ENCODE assay signal across 11 cellular contexts in the genomic region with DNA sequence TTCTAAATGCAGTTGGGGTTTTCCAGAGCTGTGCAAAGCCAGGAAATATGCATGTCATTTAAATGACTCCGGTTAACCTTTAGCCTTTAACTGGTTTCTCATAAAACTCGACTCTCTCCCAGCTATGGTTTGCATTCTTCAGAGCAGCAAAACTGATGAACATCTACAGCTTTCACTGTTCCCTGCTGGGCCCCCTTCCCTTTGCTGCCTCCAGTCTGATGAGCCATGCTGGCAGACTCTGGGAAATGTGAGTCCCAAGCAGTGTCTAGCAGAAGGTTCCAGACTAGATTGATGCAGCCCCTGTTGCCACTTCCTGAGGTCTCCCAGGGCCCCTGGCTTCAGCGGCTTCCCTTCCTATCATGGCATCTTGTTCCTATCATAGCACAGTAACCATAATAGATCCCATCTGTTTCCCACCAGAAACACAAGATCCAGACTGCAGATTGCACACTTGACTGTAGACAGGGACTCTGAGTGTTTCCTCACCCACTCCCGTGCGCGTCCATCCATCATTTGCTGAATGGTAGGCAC.
DNase-seq lines count a peak whose midpoint lies in the region; ATAC-seq and TF ChIP-seq lines count a peak whose summit lies in the region.
"Had no signal": no experiment of that assay in that cellular context is flagged by ENCODE, and none has a peak within 500 bp of the region (broad histone marks: within the 10 kb centered on the region; RNA-seq: fewer than 3 reads in every experiment).

No MANE protein-coding gene starts in this region.

- H2BK20ac ChIP-seq in H9 (ENCODE audit: low read depth, low read length, poor library complexity, severe bottlenecking), result no peak overlapping the region

- no peak overlapping the region for H3K4me2 ChIP-seq in H9 (ENCODE audit: insufficient read depth, insufficient read length, low read length)

- H4K91ac ChIP-seq in H9 (ENCODE audit: insufficient read length, low read depth, low read length), result no peak overlapping the region

- no peak overlapping the region for H4K5ac ChIP-seq in H9 (ENCODE audit: insufficient read length, low read depth, low read length)

- DNase-seq in GM03348 (ENCODE audit: low spot score), result peak; percentile 78
- DNase-seq in NCI-H526 treated with DMSO at 0.1 percent for 48 hours (lab: John Stamatoyannopoulos, UW), result peak; percentile 69
- peak; percentile 67 for DNase-seq in dedifferentiated amniotic fluid mesenchymal stem cell (ENCODE audit: extremely low spot score)
- peak; percentile 68 for DNase-seq in sigmoid colon
- DNase-seq in H9, result no peak
- no peak for DNase-seq in omental fat pad (ENCODE audit: low spot score)
- no peak for DNase-seq in SKM-1 (lab: John Stamatoyannopoulos, UW; ENCODE audit: unreplicated experiment)
- DNase-seq: H7, right lobe of liver had no signal

- H4K8ac ChIP-seq in H9 (replicated peaks; ENCODE audit: insufficient read length, low read depth, low read length), result no peak overlapping the region

- no peak overlapping the region for H2BK5ac ChIP-seq in H9 (ENCODE audit: insufficient read length, low read length)

- TF ChIP-seq EP300 in sigmoid colon (IDR thresholded peaks at IDR 0.05), result no peak

- no peaks in the 10 kb centered on the region for H3K27me3 ChIP-seq in sigmoid colon
- no peaks in the 10 kb centered on the region for H3K27me3 ChIP-seq in H9 (ENCODE audit: insufficient read depth, low read length)
- H3K27me3 ChIP-seq: right lobe of liver had no signal

- H3K4me1 Mint-ChIP-seq in H9, result peaks cover 7 to 12% of the 10 kb centered on the region in 2 experiments; a peak in 2 of 4 replicates
- H3K4me1 Mint-ChIP-seq: central memory CD8-positive, alpha-beta T cell had no signal

- H2AFZ ChIP-seq in H9 (ENCODE audit: low read length), result no peak overlapping the region

- no peaks in the 10 kb centered on the region for H3K27me3 Mint-ChIP-seq in H9 (ENCODE audit: low read depth)
- H3K27me3 Mint-ChIP-seq: central memory CD8-positive, alpha-beta T cell had no signal

- H3K27ac Mint-ChIP-seq in H9, result no peak overlapping the region; a peak in 1 of 7 replicates

- no peak for ATAC-seq in GM18870 (IDR thresholded peaks at IDR 0.05; ENCODE audit: unreplicated experiment)
- no peak for ATAC-seq in omental fat pad (ENCODE audit: low FRiP score)

- H3K18ac ChIP-seq in H9 (ENCODE audit: insufficient read length, low read depth, low read length), result no peak overlapping the region

- TF ChIP-seq POLR2A in sigmoid colon (IDR thresholded peaks at IDR 0.05), result no peak

- no peaks in the 10 kb centered on the region for H3K23me2 ChIP-seq in H9 (ENCODE audit: insufficient read length, low read depth, low read length, poor library complexity, severe bottlenecking)

- intact Hi-C loops in sigmoid colon (cut with DNase I), result loop anchor here (2.0 to 5.0 kb wide), 3 partner anchors 53 to 178 kb away; a partner anchor contains a TSS

- H3K36me3 ChIP-seq in sigmoid colon, result no peaks in the 10 kb centered on the region
- H3K36me3 ChIP-seq: right lobe of liver had no signal

- no peaks in the 10 kb centered on the region for H3K9me3 Mint-ChIP-seq in H9
- H3K9me3 Mint-ChIP-seq: central memory CD8-positive, alpha-beta T cell had no signal

- H3K4me3 ChIP-seq in sigmoid colon, result no peak overlapping the region
- H3K4me3 ChIP-seq: right lobe of liver had no signal

- no peak overlapping the region for H2BK12ac ChIP-seq in H9 (ENCODE audit: insufficient read length, low read depth, low read length)

- H3K4me1 ChIP-seq in sigmoid colon (peaks cover 0 to 74% (median 68%) of the 10 kb centered on the region in 4 donors), H9 (ENCODE audit: insufficient read depth, low read length) (no peaks in the 10 kb centered on the region; the same call in 1 of the 2 replicates)
- H3K4me1 ChIP-seq: right lobe of liver had no signal

- H3K9me3 ChIP-seq in sigmoid colon (no peaks in the 10 kb centered on the region), H9 (ENCODE audit: control insufficient read depth, low read depth, low read length) (no peaks in the 10 kb centered on the region)
- H3K9me3 ChIP-seq: right lobe of liver had no signal

- H3K4ac ChIP-seq in H9 (ENCODE audit: low read depth, low read length), result no peak overlapping the region

- H3T11ph ChIP-seq in H9 (ENCODE audit: low read length), result no peak overlapping the region

- no peak overlapping the region for H3K4me3 Mint-ChIP-seq in H9
- H3K4me3 Mint-ChIP-seq: central memory CD8-positive, alpha-beta T cell had no signal

- no peak overlapping the region for H2BK120ac ChIP-seq in H9 (ENCODE audit: low read depth, low read length, poor library complexity, severe bottlenecking)

- no peaks in the 10 kb centered on the region for H3K79me2 ChIP-seq in H9 (ENCODE audit: insufficient read depth, low read length)

- WGBS in sigmoid colon, 2 donors, result 48 to 51% methylated on average over 6 of the region's 6 CpGs
- no CpG with 5 or more reads among the region's 6 CpGs for WGBS in H9 (ENCODE audit: extremely low coverage, insufficient read length, low lambda C conversion rate)

- no peak overlapping the region for H2AK5ac ChIP-seq in H9 (ENCODE audit: insufficient read length, low read length)

- no peak overlapping the region for H2BK15ac ChIP-seq in H9 (ENCODE audit: low read depth, low read length)

- no peak overlapping the region for H3K14ac ChIP-seq in H9 (ENCODE audit: insufficient read depth, low read length)

- no peak for TF ChIP-seq CTCF in sigmoid colon (IDR thresholded peaks at IDR 0.05)
- TF ChIP-seq CTCF in H9 (conservative IDR thresholded peaks at IDR 0.05), result no peak
- no peak for TF ChIP-seq CTCF in omental fat pad (IDR thresholded peaks at IDR 0.05)

- H4K20me1 ChIP-seq in H9 (ENCODE audit: control insufficient read depth, insufficient read depth, insufficient read length), result no peaks in the 10 kb centered on the region

- H3K79me1 ChIP-seq in H9 (ENCODE audit: insufficient read depth, low read depth, low read length, poor library complexity, severe bottlenecking), result no peaks in the 10 kb centered on the region

- H3K27ac ChIP-seq in sigmoid colon (peak overlapping the region in 3 of 4 donors; percentile 80 to 87 (median 83)), H9 (ENCODE audit: insufficient read length, low read depth, low read length) (no peak overlapping the region)
- H3K27ac ChIP-seq: right lobe of liver had no signal

- H3K23ac ChIP-seq in H9 (ENCODE audit: insufficient read length, low read depth, low read length), result no peak overlapping the region

- no peak overlapping the region for H3K56ac ChIP-seq in H9 (ENCODE audit: insufficient read length, low read depth, low read length)

- H3K36me3 Mint-ChIP-seq in H9 (ENCODE audit: insufficient read depth in 1 of 3, low read depth in 3 of 3), result no peaks in the 10 kb centered on the region; a peak in 1 of 7 replicates

- H3K9ac ChIP-seq in H9 (ENCODE audit: extremely low read depth, insufficient read length, low read length), result no peak overlapping the region

Comparison
In these comparisons a context has a peak if more than half of its experiments do, and no peak if none do; other contexts are left out.
1. DNase-seq: peak in GM03348 (single experiment), NCI-H526 treated with DMSO at 0.1 percent for 48 hours (single experiment), dedifferentiated amniotic fluid mesenchymal stem cell (single experiment) and sigmoid colon (single experiment); none in H9 (single experiment), omental fat pad (single experiment) and SKM-1 (single experiment).